ENCODE assay signal across 10 cellular contexts in the genomic region with DNA sequence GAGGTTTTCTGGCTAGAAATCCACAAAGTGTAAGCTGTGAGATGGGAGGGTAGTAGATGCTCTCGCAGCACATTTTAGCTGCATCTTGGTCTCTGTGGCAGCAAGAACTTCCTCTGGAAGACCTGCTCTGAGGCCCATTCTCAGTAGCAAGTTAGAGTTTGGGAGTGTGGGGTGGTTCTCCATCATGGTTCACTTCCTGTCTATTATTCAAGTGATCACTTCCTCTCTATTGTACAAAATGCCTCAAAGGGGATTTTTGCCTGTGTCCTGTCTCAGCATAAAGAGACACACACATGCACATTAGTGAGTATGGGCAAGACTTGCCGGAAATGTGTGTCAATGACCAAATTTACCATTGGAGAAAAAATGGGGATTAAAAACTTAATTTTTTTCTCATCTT. TPM values are rescaled to one million over a fixed set of nuclear protein-coding genes. Genes with fewer than 3 reads are reported as not detected.
DNase-seq lines count a peak whose midpoint lies in the region; ATAC-seq and TF ChIP-seq lines count a peak whose summit lies in the region.
"Had no signal": no experiment of that assay in that cellular context is flagged by ENCODE, and none has a peak within 500 bp of the region (broad histone marks: within the 10 kb centered on the region; RNA-seq: fewer than 3 reads in every experiment).

No MANE protein-coding gene starts in this region.

- no peaks in the 10 kb centered on the region for H3K36me3 Mint-ChIP-seq in activated T-helper 17 cell treated with anti-CD3 and anti-CD28 coated beads, Interleukin-2, amount 50 U/mL, for 72 hours (ENCODE audit: low read depth)

- peaks cover 10% of the 10 kb centered on the region for H3K9me3 Mint-ChIP-seq in activated T-helper 17 cell treated with anti-CD3 and anti-CD28 coated beads, Interleukin-2, amount 50 U/mL, for 72 hours

- H3K27ac Mint-ChIP-seq in activated T-helper 17 cell treated with anti-CD3 and anti-CD28 coated beads, Interleukin-2, amount 50 U/mL, for 72 hours: peak overlapping the region; percentile 95

- H3K4me3 Mint-ChIP-seq in activated T-helper 17 cell treated with anti-CD3 and anti-CD28 coated beads, Interleukin-2, amount 50 U/mL, for 72 hours: peak overlapping the region; percentile 49

- peaks cover 16% of the 10 kb centered on the region for H3K4me1 Mint-ChIP-seq in activated T-helper 17 cell treated with anti-CD3 and anti-CD28 coated beads, Interleukin-2, amount 50 U/mL, for 72 hours

- ATAC-seq in GM19467 (IDR thresholded peaks at IDR 0.05; ENCODE audit: unreplicated experiment) (peak; percentile 76), HG03135 (IDR thresholded peaks at IDR 0.05; ENCODE audit: unreplicated experiment) (peak; percentile 92), left colon (no peak)
- peak; percentile 85 for ATAC-seq in activated T-helper 17 cell treated with anti-CD3 and anti-CD28 coated beads, Interleukin-2, amount 50 U/mL, for 72 hours (replicated peaks)
- ATAC-seq: Right ventricle myocardium inferior had no signal

- intact Hi-C loops in left colon (cut with DNase I, micrococcal nuclease): no loop called here

- DNase-seq in GM13977 (ENCODE audit: low spot score): peak; percentile 70
- DNase-seq in pons (ENCODE audit: low spot score): no peak
- DNase-seq in NCI-H187 treated with DMSO at 0.1 percent for 48 hours (lab: John Stamatoyannopoulos, UW): no peak
- DNase-seq in C1 segment of cervical spinal cord (lab: John Stamatoyannopoulos, UW): no peak
- no peak for DNase-seq in left colon
- DNase-seq: foreskin keratinocyte had no signal

- in situ Hi-C loops in GM13977 (cut with MboI; ENCODE audit: low pct_unique_long_range_greater_than_20kb, low sequenced_read_pairs, unreplicated experiment): no loop called here

- no peaks in the 10 kb centered on the region for H3K27me3 Mint-ChIP-seq in activated T-helper 17 cell treated with anti-CD3 and anti-CD28 coated beads, Interleukin-2, amount 50 U/mL, for 72 hours

- TF ChIP-seq CTCF in GM13977 (IDR thresholded peaks at IDR 0.05; ENCODE audit: extremely low read depth, insufficient read depth, missing control alignments): no peak

RNA-seq across cellular contexts. Expression of a gene that starts 42.5 kb away (rescaled TPM):
- total RNA-seq in activated T-helper 17 cell treated with anti-CD3 and anti-CD28 coated beads, Interleukin-2, amount 50 U/mL, for 72 hours: 10 to 100 TPM; 22.5 to 30.7 TPM
- total RNA-seq in left colon: 10 to 100 TPM; 36.2 to 39.7 TPM
